Comparison of ENCODE assay signal across 8 cellular contexts in genomic region chr17:75864448-75864871, GRCh38. TPM values are rescaled to one million over a fixed set of nuclear protein-coding genes. Genes with fewer than 3 reads are reported as not detected.
A peak's percentile ranks its signal among the peaks of the same experiment; 100 is the strongest.
DNase-seq lines count a peak whose midpoint lies in the region; ATAC-seq lines count a peak whose summit lies in the region.

No MANE protein-coding gene starts in this region.

- H3K4me3 ChIP-seq in neuron (ENCODE audit: low read length): no peak overlapping the region

- intact Hi-C loops in dendritic cell treated with granulocyte-macrophage colony-stimulating factor and Interleukin-4, amounts not matched to agents 40 ng/mL and 50 ng/mL, for 4 days (cut with micrococcal nuclease): no loop called here

- ATAC-seq in HG02763 (IDR thresholded peaks at IDR 0.05; ENCODE audit: unreplicated experiment): peak; percentile 84
- no peak for ATAC-seq in HG03469 (IDR thresholded peaks at IDR 0.05; ENCODE audit: unreplicated experiment)

- peaks cover 24% of the 10 kb centered on the region for H3K4me1 Mint-ChIP-seq in dendritic cell treated with granulocyte-macrophage colony-stimulating factor and Interleukin-4, amounts not matched to agents 40 ng/mL and 50 ng/mL, for 4 days (ENCODE audit: low read depth)

- no peaks in the 10 kb centered on the region for H3K9me3 ChIP-seq in neuron (ENCODE audit: low read length)

- H3K27ac Mint-ChIP-seq in dendritic cell treated with granulocyte-macrophage colony-stimulating factor and Interleukin-4, amounts not matched to agents 40 ng/mL and 50 ng/mL, for 4 days: peak overlapping the region; percentile 79

- H3K9me3 Mint-ChIP-seq in dendritic cell treated with granulocyte-macrophage colony-stimulating factor and Interleukin-4, amounts not matched to agents 40 ng/mL and 50 ng/mL, for 4 days: no peaks in the 10 kb centered on the region

- H3K4me3 Mint-ChIP-seq in dendritic cell treated with granulocyte-macrophage colony-stimulating factor and Interleukin-4, amounts not matched to agents 40 ng/mL and 50 ng/mL, for 4 days: no peak overlapping the region

- peaks cover under 1% of the 10 kb centered on the region for H3K27me3 Mint-ChIP-seq in dendritic cell treated with granulocyte-macrophage colony-stimulating factor and Interleukin-4, amounts not matched to agents 40 ng/mL and 50 ng/mL, for 4 days

- peaks cover 14% of the 10 kb centered on the region for H3K4me1 ChIP-seq in neuron (ENCODE audit: insufficient read depth, low read length)

- no peaks in the 10 kb centered on the region for H3K36me3 ChIP-seq in neuron (ENCODE audit: insufficient read depth, low read length)

- no peaks in the 10 kb centered on the region for H3K36me3 Mint-ChIP-seq in dendritic cell treated with granulocyte-macrophage colony-stimulating factor and Interleukin-4, amounts not matched to agents 40 ng/mL and 50 ng/mL, for 4 days (ENCODE audit: low read depth)

- peak overlapping the region; percentile 30 for H2AFZ ChIP-seq in neuron (ENCODE audit: low read depth, low read length)

- DNase-seq in stimulated activated CD4-positive, alpha-beta T cell treated with anti-CD3 and anti-CD28 coated beads, Interleukin-4, amount 100 ng/mL, for 24 hours: peak; percentile 37
- DNase-seq in stimulated activated CD4-positive, alpha-beta T cell treated with anti-CD3 and anti-CD28 coated beads, Interleukin-4, amount 100 ng/mL, for 1 hour: no peak
- DNase-seq in NOMO-1 treated with dmso at 0.1 percent for 144 hours (lab: John Stamatoyannopoulos, UW; ENCODE audit: unreplicated experiment) (peak; percentile 35), SK-N-DZ (ENCODE audit: low spot score) (no peak)

- no peaks in the 10 kb centered on the region for H3K27me3 ChIP-seq in neuron (ENCODE audit: insufficient read depth, low read length)

RNA-seq across cellular contexts. Expression of gene WBP2, which starts 9.3 kb away (rescaled TPM):
- 38.6 and 39.1 TPM in 2 replicates for polyA plus RNA-seq in SK-N-DZ (2014; cell fraction: cytosol; rRNA removed)
- polyA plus RNA-seq in SK-N-DZ (2014; cell fraction: nucleus; rRNA removed): 25.3 and 25.4 TPM in 2 replicates

RNA-seq across cellular contexts. Expression of gene TRIM47, which starts 13.9 kb away (rescaled TPM):
- polyA plus RNA-seq in SK-N-DZ (2014; cell fraction: cytosol; rRNA removed): 42.0 and 46.7 TPM in 2 replicates
- 59.5 and 79.2 TPM in 2 replicates for polyA plus RNA-seq in SK-N-DZ (2014; cell fraction: nucleus; rRNA removed)

RNA-seq across cellular contexts. Expression of gene UNC13D, which starts 20.3 kb away (rescaled TPM):
- 13.1 and 17.0 TPM in 2 replicates for polyA plus RNA-seq in SK-N-DZ (2014; cell fraction: cytosol; rRNA removed)
- polyA plus RNA-seq in SK-N-DZ (2014; cell fraction: nucleus; rRNA removed): 60.0 and 69.4 TPM in 2 replicates

RNA-seq across cellular contexts. Expression of gene TRIM65, which starts 32.3 kb away (rescaled TPM):
- 42.9 and 44.0 TPM in 2 replicates for polyA plus RNA-seq in SK-N-DZ (2014; cell fraction: cytosol; rRNA removed)
- 36.1 and 45.2 TPM in 2 replicates for polyA plus RNA-seq in SK-N-DZ (2014; cell fraction: nucleus; rRNA removed)

RNA-seq across cellular contexts. Expression of gene MRPL38, which starts 40.2 kb away (rescaled TPM):
- polyA plus RNA-seq in SK-N-DZ (2014; cell fraction: cytosol; rRNA removed): 107 and 108 TPM in 2 replicates
- polyA plus RNA-seq in SK-N-DZ (2014; cell fraction: nucleus; rRNA removed): 204 and 219 TPM in 2 replicates

Comparison
In these comparisons a context has a peak if more than half of its experiments do, and no peak if none do; other contexts are left out.
1. DNase-seq: peak in stimulated activated CD4-positive, alpha-beta T cell treated with anti-CD3 and anti-CD28 coated beads, Interleukin-4, amount 100 ng/mL, for 24 hours (single experiment) and NOMO-1 treated with dmso at 0.1 percent for 144 hours (single experiment); none in stimulated activated CD4-positive, alpha-beta T cell treated with anti-CD3 and anti-CD28 coated beads, Interleukin-4, amount 100 ng/mL, for 1 hour (single experiment) and SK-N-DZ (single experiment).